ENCODE assay signal across 24 cellular contexts in the genomic region with DNA sequence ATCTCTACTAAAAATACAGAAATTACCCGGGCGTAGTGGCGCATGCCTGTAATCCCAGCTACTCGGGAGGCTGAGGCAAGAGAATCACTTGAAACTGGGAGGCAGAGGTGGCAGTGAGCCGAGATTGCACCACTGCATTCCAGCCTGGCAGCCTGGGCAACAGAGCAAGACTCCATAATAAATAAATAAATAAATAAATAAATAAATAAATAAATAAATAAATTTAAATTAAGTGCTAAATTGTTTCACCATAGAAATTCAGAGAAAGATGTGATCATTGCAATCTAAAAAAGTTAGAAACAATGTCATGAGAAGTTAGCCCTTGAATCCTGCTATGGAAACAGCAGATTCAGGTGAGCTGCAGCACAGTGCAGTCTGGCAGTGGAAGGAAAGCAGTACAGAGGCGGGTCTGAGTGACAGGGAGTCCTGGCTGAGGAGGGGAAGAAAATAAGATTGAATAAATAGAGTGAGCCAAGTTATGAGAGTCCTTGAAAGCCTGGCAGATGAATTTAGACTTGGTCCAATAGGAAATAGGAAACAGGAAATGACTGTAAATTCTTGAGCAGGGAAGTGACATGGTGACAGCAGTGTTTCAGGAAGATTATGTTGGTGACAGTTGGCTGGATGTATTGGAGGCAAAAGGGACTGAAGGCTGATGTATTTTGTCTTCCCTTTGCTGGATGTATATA.
"Had no signal": no experiment of that assay in that cellular context is flagged by ENCODE, and none has a peak within 500 bp of the region (broad histone marks: within the 10 kb centered on the region; RNA-seq: fewer than 3 reads in every experiment).

No MANE protein-coding gene starts in this region.

- H3K9me3 ChIP-seq: psoas muscle, suprapubic skin, tibial artery, upper lobe of right lung had no signal

- H3K9ac ChIP-seq: parathyroid adenoma had no signal

- H3K4me2 ChIP-seq: smooth muscle cell had no signal

- H3K27me3 ChIP-seq: suprapubic skin, tibial artery, upper lobe of right lung had no signal

- ATAC-seq: activated CD4-positive, CD25-positive, alpha-beta regulatory T cell treated with anti-CD3 and anti-CD28 coated beads, Interleukin-2, amount 50 U/mL, for 24 hours; left cardiac atrium; left ventricle myocardium superior; psoas muscle; stimulated activated naive B cell treated with anti-CD40 and anti-IgM and Interleukin-4, amounts not matched to agents 10 μg/mL and 1 μg/mL and 100 μg/mL, for 72 hours; upper lobe of right lung had no signal

- H2AFZ ChIP-seq: parathyroid adenoma had no signal

- H3K36me3 ChIP-seq: suprapubic skin, tibial artery, upper lobe of right lung had no signal

- H3K4me1 ChIP-seq: parathyroid adenoma, psoas muscle, suprapubic skin, tibial artery, upper lobe of right lung had no signal

- H3K79me2 ChIP-seq: parathyroid adenoma had no signal

- H3K4me3 ChIP-seq: psoas muscle, smooth muscle cell, suprapubic skin, tibial artery, upper lobe of right lung had no signal

- DNase-seq: activated CD4-positive, alpha-beta T cell treated with anti-CD3 and anti-CD28 coated beads for 48 hours; activated CD4-positive, alpha-beta T cell treated with anti-CD3 and anti-CD28 coated beads, Interleukin-2, amount 50 U/mL, for 48 hours; activated CD8-positive, alpha-beta memory T cell treated with anti-CD3 and anti-CD28 coated beads for 24 hours; activated effector memory CD4-positive, alpha-beta T cell treated with Interleukin-2 at 50 U/mL for 16 hours; activated naive CD4-positive, alpha-beta T cell treated with Interleukin-2 at 50 U/mL for 16 hours; anterior cingulate cortex; effector CD4-positive, alpha-beta T cell; left cardiac atrium; left ventricle myocardium superior; occipital lobe; psoas muscle; stimulated activated CD4-positive, alpha-beta T cell treated with anti-CD3 and anti-CD28 coated beads, Interleukin-1b, Interleukin-23, amount 100 ng/mL, for 48 hours; stimulated activated naive B cell treated with anti-CD40 and anti-IgM and Interleukin-4, amounts not matched to agents 10 μg/mL and 1 μg/mL and 100 μg/mL, for 72 hours; tibial artery; upper lobe of right lung had no signal

- FAIRE-seq: bronchial epithelial cell, frontal cortex, islet of Langerhans, TTC549 had no signal

- H3K27ac ChIP-seq: parathyroid adenoma, psoas muscle, suprapubic skin, tibial artery, upper lobe of right lung, VCaP had no signal
